In genomic region chr11:57516061-57516443, GRCh38 we compare ENCODE assay signal across 1 cellular context.
TF ChIP-seq lines count a peak whose summit lies in the region.

No MANE protein-coding gene starts in this region.

TF ChIP-seq in H1, 55 proteins besides CTCF, POLR2A, EP300 and RAD21:
- TF ChIP-seq CTBP2 (IDR thresholded peaks at IDR 0.05; ENCODE audit: borderline replicate concordance, insufficient read depth, insufficient read length, low read length) (no peak), RFX5 (IDR thresholded peaks at IDR 0.05; ENCODE audit: borderline replicate concordance, low read depth, low read length) (no peak), YY1 (IDR thresholded peaks at IDR 0.05; ENCODE audit: low read depth, low read length) (no peak), CHD1 (IDR thresholded peaks at IDR 0.05; ENCODE audit: low read depth, low read length) (no peak), NRF1 (IDR thresholded peaks at IDR 0.05; ENCODE audit: low read depth, low read length) (no peak), GTF2F1 (IDR thresholded peaks at IDR 0.05; ENCODE audit: borderline replicate concordance, low read depth, low read length) (no peak), SIRT6 (IDR thresholded peaks at IDR 0.05; ENCODE audit: low read length) (no peak), SAP30 (IDR thresholded peaks at IDR 0.05; ENCODE audit: insufficient read depth, insufficient replicate concordance, low read length) (no peak), GABPA (IDR thresholded peaks at IDR 0.05; ENCODE audit: borderline replicate concordance, insufficient read depth, low read length) (no peak), MAFK (IDR thresholded peaks at IDR 0.05; ENCODE audit: low read depth, low read length) (no peak), FOSL1 (IDR thresholded peaks at IDR 0.05; ENCODE audit: insufficient read depth, low read depth, low read length) (no peak), CHD7 (IDR thresholded peaks at IDR 0.05; ENCODE audit: insufficient replicate concordance, low read length) (no peak), BRCA1 (IDR thresholded peaks at IDR 0.05; ENCODE audit: low read depth, low read length) (no peak), KDM1A (IDR thresholded peaks at IDR 0.05; ENCODE audit: borderline replicate concordance, low read length) (no peak), TAF1 (IDR thresholded peaks at IDR 0.05; ENCODE audit: low read depth, low read length) (no peak), SUZ12 (IDR thresholded peaks at IDR 0.05; ENCODE audit: low read length) (no peak), RXRA (IDR thresholded peaks at IDR 0.05; ENCODE audit: insufficient read depth, low read depth, low read length) (no peak), EGR1 (IDR thresholded peaks at IDR 0.05; ENCODE audit: borderline replicate concordance, low read depth, low read length) (no peak)
- TF ChIP-seq, protein P1, sequence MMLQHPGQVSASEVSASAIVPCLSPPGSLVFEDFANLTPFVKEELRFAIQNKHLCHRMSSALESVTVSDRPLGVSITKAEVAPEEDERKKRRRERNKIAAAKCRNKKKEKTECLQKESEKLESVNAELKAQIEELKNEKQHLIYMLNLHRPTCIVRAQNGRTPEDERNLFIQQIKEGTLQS (IDR thresholded peaks at IDR 0.05; ENCODE audit: insufficient read depth, low read depth, low read length), result no peak
- TF ChIP-seq, protein P2, sequence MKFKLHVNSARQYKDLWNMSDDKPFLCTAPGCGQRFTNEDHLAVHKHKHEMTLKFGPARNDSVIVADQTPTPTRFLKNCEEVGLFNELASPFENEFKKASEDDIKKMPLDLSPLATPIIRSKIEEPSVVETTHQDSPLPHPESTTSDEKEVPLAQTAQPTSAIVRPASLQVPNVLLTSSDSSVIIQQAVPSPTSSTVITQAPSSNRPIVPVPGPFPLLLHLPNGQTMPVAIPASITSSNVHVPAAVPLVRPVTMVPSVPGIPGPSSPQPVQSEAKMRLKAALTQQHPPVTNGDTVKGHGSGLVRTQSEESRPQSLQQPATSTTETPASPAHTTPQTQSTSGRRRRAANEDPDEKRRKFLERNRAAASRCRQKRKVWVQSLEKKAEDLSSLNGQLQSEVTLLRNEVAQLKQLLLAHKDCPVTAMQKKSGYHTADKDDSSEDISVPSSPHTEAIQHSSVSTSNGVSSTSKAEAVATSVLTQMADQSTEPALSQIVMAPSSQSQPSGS (IDR thresholded peaks at IDR 0.05; ENCODE audit: low read length), result no peak
